In the genomic region with DNA sequence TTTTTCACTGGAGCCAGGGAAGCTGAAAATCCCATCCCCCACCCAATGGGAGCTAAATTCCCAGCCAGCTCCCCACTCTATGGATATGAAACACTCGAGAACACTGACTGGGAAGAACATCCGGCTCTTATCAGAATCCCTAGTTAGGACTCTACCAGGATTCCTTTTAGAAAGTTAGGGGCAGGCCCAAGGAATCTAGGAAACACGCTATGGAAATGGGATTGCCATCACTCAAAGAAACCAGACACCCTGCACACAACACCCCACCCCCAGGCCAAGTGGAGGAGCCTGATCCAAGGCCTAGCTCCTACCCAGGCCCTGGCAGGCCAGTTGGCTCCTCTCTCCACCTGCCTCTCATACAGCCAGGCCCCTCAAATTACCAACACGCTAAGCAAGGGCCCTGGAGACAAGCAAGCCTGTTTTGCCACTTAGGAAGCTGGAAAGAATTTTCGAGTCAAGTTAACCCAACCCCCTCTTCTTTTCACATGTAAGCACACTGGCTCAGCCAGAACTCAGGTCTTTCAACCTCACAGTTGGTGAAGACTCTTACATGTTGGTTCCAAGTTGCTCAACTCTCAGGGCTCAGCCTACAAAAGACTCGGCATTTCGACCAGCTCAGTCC, we compare ENCODE assay signal across 1 cellular context.
TF ChIP-seq lines count a peak whose summit lies in the region.

No MANE protein-coding gene starts in this region.

TF ChIP-seq in H1, 55 proteins besides CTCF, POLR2A, EP300 and RAD21 (continued from another document):
- TF ChIP-seq SP1 (IDR thresholded peaks at IDR 0.05; ENCODE audit: low read depth, low read length), result peak; percentile 90
- TF ChIP-seq NRF1 (IDR thresholded peaks at IDR 0.05; ENCODE audit: low read depth, low read length), result no peak
- TF ChIP-seq KDM1A (IDR thresholded peaks at IDR 0.05; ENCODE audit: borderline replicate concordance, low read length), result no peak
- peak; percentile 82 for TF ChIP-seq GTF2F1 (IDR thresholded peaks at IDR 0.05; ENCODE audit: borderline replicate concordance, low read depth, low read length)
- no peak for TF ChIP-seq CTBP2 (IDR thresholded peaks at IDR 0.05; ENCODE audit: borderline replicate concordance, insufficient read depth, insufficient read length, low read length)
- 0 out of 2 replicates have a peak, but pooled peaks have one; percentile 24 for TF ChIP-seq PHF8 (conservative IDR thresholded peaks at IDR 0.05; ENCODE audit: low read depth, low read length)
- peak; percentile 8 for TF ChIP-seq CHD7 (IDR thresholded peaks at IDR 0.05; ENCODE audit: insufficient replicate concordance, low read length)
- TF ChIP-seq RBBP5 (IDR thresholded peaks at IDR 0.05; ENCODE audit: borderline replicate concordance, low read depth, low read length), result peak; percentile 71; the same call in 1 of the 2 replicates
- TF ChIP-seq, protein P1, sequence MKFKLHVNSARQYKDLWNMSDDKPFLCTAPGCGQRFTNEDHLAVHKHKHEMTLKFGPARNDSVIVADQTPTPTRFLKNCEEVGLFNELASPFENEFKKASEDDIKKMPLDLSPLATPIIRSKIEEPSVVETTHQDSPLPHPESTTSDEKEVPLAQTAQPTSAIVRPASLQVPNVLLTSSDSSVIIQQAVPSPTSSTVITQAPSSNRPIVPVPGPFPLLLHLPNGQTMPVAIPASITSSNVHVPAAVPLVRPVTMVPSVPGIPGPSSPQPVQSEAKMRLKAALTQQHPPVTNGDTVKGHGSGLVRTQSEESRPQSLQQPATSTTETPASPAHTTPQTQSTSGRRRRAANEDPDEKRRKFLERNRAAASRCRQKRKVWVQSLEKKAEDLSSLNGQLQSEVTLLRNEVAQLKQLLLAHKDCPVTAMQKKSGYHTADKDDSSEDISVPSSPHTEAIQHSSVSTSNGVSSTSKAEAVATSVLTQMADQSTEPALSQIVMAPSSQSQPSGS (IDR thresholded peaks at IDR 0.05; ENCODE audit: low read length), result peak; percentile 79; the same call in 1 of the 2 replicates
- peak in 1 of 2 experiments; percentile 24; a peak in 2 of 4 replicates for TF ChIP-seq SIN3A (conservative IDR thresholded peaks at IDR 0.05 in 1 of 2, IDR thresholded peaks at IDR 0.05 in 1 of 2; ENCODE audit: low read depth in 1 of 2, low read length in 2 of 2)
- TF ChIP-seq POU5F1 (IDR thresholded peaks at IDR 0.05; ENCODE audit: low read depth, low read length), result no peak
- TF ChIP-seq CEBPB (IDR thresholded peaks at IDR 0.05; ENCODE audit: low read depth, low read length), result peak; percentile 90
- peak; percentile 65 for TF ChIP-seq TAF7 (optimal IDR thresholded peaks at IDR 0.05; ENCODE audit: borderline replicate concordance, low read depth, low read length)
- TF ChIP-seq TEAD4 (IDR thresholded peaks at IDR 0.05; ENCODE audit: low read depth, low read length), result peak; percentile 36; the same call in 1 of the 2 replicates
- TF ChIP-seq BACH1 (IDR thresholded peaks at IDR 0.05; ENCODE audit: low read length), result no peak
- TF ChIP-seq ASH2L (IDR thresholded peaks at IDR 0.05; ENCODE audit: low read length), result peak; percentile 77
- TF ChIP-seq TAF1 (IDR thresholded peaks at IDR 0.05; ENCODE audit: low read depth, low read length), result peak; percentile 85
- no peak for TF ChIP-seq SRF (IDR thresholded peaks at IDR 0.05; ENCODE audit: low read depth, low read length)
